In genomic region chr9:123342247-123342646, GRCh38 we compare ENCODE assay signal across 1 cellular context.
TF ChIP-seq lines count a peak whose summit lies in the region.

No MANE protein-coding gene starts in this region.

TF ChIP-seq in GM23338, 12 proteins besides CTCF, POLR2A, EP300 and RAD21 (continued from another document):
- TF ChIP-seq, protein P1, sequence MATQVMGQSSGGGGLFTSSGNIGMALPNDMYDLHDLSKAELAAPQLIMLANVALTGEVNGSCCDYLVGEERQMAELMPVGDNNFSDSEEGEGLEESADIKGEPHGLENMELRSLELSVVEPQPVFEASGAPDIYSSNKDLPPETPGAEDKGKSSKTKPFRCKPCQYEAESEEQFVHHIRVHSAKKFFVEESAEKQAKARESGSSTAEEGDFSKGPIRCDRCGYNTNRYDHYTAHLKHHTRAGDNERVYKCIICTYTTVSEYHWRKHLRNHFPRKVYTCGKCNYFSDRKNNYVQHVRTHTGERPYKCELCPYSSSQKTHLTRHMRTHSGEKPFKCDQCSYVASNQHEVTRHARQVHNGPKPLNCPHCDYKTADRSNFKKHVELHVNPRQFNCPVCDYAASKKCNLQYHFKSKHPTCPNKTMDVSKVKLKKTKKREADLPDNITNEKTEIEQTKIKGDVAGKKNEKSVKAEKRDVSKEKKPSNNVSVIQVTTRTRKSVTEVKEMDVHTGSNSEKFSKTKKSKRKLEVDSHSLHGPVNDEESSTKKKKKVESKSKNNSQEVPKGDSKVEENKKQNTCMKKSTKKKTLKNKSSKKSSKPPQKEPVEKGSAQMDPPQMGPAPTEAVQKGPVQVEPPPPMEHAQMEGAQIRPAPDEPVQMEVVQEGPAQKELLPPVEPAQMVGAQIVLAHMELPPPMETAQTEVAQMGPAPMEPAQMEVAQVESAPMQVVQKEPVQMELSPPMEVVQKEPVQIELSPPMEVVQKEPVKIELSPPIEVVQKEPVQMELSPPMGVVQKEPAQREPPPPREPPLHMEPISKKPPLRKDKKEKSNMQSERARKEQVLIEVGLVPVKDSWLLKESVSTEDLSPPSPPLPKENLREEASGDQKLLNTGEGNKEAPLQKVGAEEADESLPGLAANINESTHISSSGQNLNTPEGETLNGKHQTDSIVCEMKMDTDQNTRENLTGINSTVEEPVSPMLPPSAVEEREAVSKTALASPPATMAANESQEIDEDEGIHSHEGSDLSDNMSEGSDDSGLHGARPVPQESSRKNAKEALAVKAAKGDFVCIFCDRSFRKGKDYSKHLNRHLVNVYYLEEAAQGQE (IDR thresholded peaks at IDR 0.05; ENCODE audit: unreplicated experiment): no peak
- TF ChIP-seq, protein P2, sequence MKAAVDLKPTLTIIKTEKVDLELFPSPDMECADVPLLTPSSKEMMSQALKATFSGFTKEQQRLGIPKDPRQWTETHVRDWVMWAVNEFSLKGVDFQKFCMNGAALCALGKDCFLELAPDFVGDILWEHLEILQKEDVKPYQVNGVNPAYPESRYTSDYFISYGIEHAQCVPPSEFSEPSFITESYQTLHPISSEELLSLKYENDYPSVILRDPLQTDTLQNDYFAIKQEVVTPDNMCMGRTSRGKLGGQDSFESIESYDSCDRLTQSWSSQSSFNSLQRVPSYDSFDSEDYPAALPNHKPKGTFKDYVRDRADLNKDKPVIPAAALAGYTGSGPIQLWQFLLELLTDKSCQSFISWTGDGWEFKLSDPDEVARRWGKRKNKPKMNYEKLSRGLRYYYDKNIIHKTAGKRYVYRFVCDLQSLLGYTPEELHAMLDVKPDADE (IDR thresholded peaks at IDR 0.05): no peak
- TF ChIP-seq JUNB (IDR thresholded peaks at IDR 0.05; ENCODE audit: unreplicated experiment) (no peak), NANOG (IDR thresholded peaks at IDR 0.05; ENCODE audit: borderline replicate concordance) (no peak)
TF ChIP-seq in GM23338: peak in this region for 0.
